In the genomic region with DNA sequence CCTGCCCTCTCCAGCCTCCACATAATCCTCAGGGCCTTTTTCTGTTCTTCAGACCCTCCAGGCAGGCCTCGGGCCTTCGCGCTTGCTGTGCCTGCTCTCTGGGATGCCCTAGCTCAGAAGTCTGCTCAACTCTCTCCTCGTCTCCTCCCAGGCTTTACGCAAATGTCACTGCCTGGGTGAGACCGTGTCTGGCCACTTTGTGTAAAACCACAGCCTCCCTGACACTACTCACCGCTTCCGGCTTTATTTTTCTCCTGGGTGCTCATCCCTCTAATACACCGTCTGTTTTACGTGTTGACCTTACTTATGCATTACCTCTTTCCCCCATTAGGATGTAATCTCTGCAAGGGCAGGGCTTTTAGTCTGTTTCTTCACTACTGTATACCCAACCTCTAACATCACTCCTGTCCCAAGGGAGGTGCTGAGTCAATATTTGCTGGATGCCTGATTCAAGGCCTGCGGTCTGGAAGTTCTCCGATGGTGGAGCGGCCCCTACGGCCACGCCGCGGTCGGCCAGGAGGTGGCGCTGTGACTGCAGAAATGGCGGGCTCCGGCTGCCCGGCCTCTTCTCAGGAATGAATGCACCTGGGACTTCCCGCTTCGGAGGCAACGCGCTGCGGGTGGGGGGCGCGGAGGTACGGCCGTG, we compare ENCODE assay signal across 8 cellular contexts. TPM values are rescaled to one million over a fixed set of nuclear protein-coding genes. Genes with fewer than 3 reads are reported as not detected.
A peak's percentile ranks its signal among the peaks of the same experiment; 100 is the strongest.
DNase-seq lines count a peak whose midpoint lies in the region; ATAC-seq and TF ChIP-seq lines count a peak whose summit lies in the region.

No MANE protein-coding gene starts in this region.

- intact Hi-C loops in lower leg skin (cut with DNase I; ENCODE audit: low total_unique reads): loop anchor here (5.0 to 10.0 kb wide), 3 partner anchors 164 to 626 kb away; a partner anchor contains a TSS

- in situ Hi-C loops in G401 (cut with HindIII; ENCODE audit: low sequenced_read_pairs): no loop called here

- H3K4me3 ChIP-seq in lower leg skin (ENCODE audit: low read depth, poor library complexity, severe bottlenecking): no peak overlapping the region

- no peak for TF ChIP-seq POLR2A in lower leg skin (IDR thresholded peaks at IDR 0.05)

- DNase-seq in G401 (ENCODE audit: low spot score): peak; percentile 74
- DNase-seq in NCI-H526 (lab: John Stamatoyannopoulos, UW): peak; percentile 99
- peak; percentile 50 to 51 for DNase-seq in activated CD4-positive, alpha-beta T cell treated with anti-CD3 and anti-CD28 coated beads, Interleukin-2, amount 50 U/mL, for 4 hours
- peak; percentile 93 for DNase-seq in ecto neural progenitor cell (ENCODE audit: low spot score)
- DNase-seq in lower leg skin (ENCODE audit: low spot score in 2 of 2): peak; percentile 87 to 97
- DNase-seq in stimulated activated CD4-positive, alpha-beta T cell treated with anti-CD3 and anti-CD28 coated beads, TNF-alpha, amount 100 ng/mL, for 4 hours (ENCODE audit: low read depth in 3 of 3): peak; percentile 28 to 57 (median 38)

- peak in 1 of 3 donors; percentile 91 for TF ChIP-seq CTCF in lower leg skin (IDR thresholded peaks at IDR 0.05)

- peak; percentile 65 for ATAC-seq in HG03196 (IDR thresholded peaks at IDR 0.05; ENCODE audit: unreplicated experiment)
- no peak for ATAC-seq in HG02970 (IDR thresholded peaks at IDR 0.05; ENCODE audit: low FRiP score, unreplicated experiment)

- WGBS in lower leg skin, 2 donors: 27 to 32% methylated on average over 23 to 30 of the region's 31 CpGs

RNA-seq across cellular contexts. Expression of a gene that starts 58.2 kb away (rescaled TPM):
- 30.5 and 57.4 TPM in 2 replicates for total RNA-seq in G401 (2014; rRNA removed; shearing (Covaris generic))
- 10 to 100 TPM in 1 of 4 donors, 1 to 10 TPM in 1, under 1 TPM in 2; 0.52 to 15.3 (median 2.7) TPM for total RNA-seq in lower leg skin

Comparison
In these comparisons a context has a peak if more than half of its experiments do, and no peak if none do; other contexts are left out.
1. DNase-seq: peak in every context shown above with its lines; median percentile 99 in NCI-H526; 93 in ecto neural progenitor cell; 92 in lower leg skin; 74 in G401; 50 in activated CD4-positive, alpha-beta T cell treated with anti-CD3 and anti-CD28 coated beads, Interleukin-2, amount 50 U/mL, for 4 hours; 38 in stimulated activated CD4-positive, alpha-beta T cell treated with anti-CD3 and anti-CD28 coated beads, TNF-alpha, amount 100 ng/mL, for 4 hours.